Comparison of ENCODE assay signal across 8 cellular contexts in the genomic region with DNA sequence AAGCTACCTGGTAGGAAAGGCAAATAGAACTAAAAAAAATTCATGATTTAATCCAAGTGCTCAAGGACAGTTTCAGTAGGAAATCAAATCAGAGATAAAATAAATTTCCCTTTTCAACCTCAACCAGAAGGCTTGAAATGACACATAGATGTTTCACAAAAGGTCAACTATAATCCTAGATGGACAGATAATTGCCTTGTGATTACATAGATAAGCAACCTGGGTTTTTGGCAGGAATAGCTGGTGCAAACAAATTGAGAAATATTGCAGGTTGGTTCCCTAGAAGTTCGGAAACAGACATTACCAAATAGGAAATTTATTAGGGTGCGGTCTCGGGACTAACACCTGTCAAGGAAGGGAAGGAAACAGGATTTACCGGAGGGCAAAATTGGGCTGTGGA.
"Had no signal": no experiment of that assay in that cellular context is flagged by ENCODE, and none has a peak within 500 bp of the region (broad histone marks: within the 10 kb centered on the region; RNA-seq: fewer than 3 reads in every experiment).

No MANE protein-coding gene starts in this region.

- H3K9me3 ChIP-seq: HAP-1 had no signal

- H3K36me3 ChIP-seq: HAP-1 had no signal

- H3K4me3 ChIP-seq: GM23248, HAP-1, K562 had no signal

- H3K27ac ChIP-seq: GM23248, HL-60 had no signal

- ATAC-seq: K562 had no signal

- H3K4me3 Mint-ChIP-seq: HFFc6 had no signal

- DNase-seq: GOT3, H7, KG1 had no signal

- H3K27ac Mint-ChIP-seq: HFFc6 had no signal

- H3K9ac ChIP-seq: GM23248 had no signal

- FAIRE-seq: K562 had no signal
